ENCODE assay signal across 2 cellular contexts in the genomic region with DNA sequence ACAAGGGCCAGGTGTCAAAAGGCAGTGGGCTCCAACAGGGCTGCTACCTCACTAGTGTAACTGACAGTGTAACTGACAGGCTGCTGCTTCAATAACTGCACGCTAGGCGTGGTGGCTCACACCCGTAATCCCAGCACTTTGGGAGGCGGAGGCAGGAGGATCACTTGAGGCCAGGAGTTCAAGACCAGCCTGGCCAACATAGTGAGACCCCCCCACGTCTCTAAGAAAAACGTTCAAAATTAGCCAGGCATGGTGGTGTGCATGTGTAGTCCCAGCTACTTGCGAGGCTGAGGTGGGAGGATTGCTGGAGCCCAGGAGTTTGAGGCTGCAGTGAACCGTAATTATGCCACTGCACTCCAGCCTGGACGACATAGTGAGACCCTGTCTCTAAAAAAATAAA. TPM values are rescaled to one million over a fixed set of nuclear protein-coding genes. Genes with fewer than 3 reads are reported as not detected.
"Had no signal": no experiment of that assay in that cellular context is flagged by ENCODE, and none has a peak within 500 bp of the region (broad histone marks: within the 10 kb centered on the region; RNA-seq: fewer than 3 reads in every experiment).

No MANE protein-coding gene starts in this region.

RNA-seq across cellular contexts. Expression of gene CCL26, which starts 50.1 kb away (rescaled TPM):
- total RNA-seq: HT1080 had no signal
- polyA plus RNA-seq: IgD-negative memory B cell had no signal
